In genomic region chr10:124119933-124120332, GRCh38 we compare ENCODE assay signal across 14 cellular contexts. TPM values are rescaled to one million over a fixed set of nuclear protein-coding genes. Genes with fewer than 3 reads are reported as not detected.
DNase-seq lines count a peak whose midpoint lies in the region; ATAC-seq and TF ChIP-seq lines count a peak whose summit lies in the region.
"Had no signal": no experiment of that assay in that cellular context is flagged by ENCODE, and none has a peak within 500 bp of the region (broad histone marks: within the 10 kb centered on the region; RNA-seq: fewer than 3 reads in every experiment).

No MANE protein-coding gene starts in this region.

- DNase-seq in CMK (ENCODE audit: low read depth) (peak; percentile 32), activated B cell treated with CpG ODN at 0.5 μM for 24 hours (no peak), left ventricle myocardium inferior (peak; percentile 76), pons (ENCODE audit: low spot score) (peak; percentile 42), amniotic stem cell (lab: John Stamatoyannopoulos, UW) (no peak), SK-N-DZ (ENCODE audit: low spot score) (no peak), retina (no peak), NCI-H510A treated with DMSO at 0.1 percent for 48 hours (lab: John Stamatoyannopoulos, UW) (no peak)
- DNase-seq: activated CD4-positive, alpha-beta T cell treated with anti-CD3 and anti-CD28 coated beads, Interleukin-2, amount 50 U/mL, for 48 hours; DMS153; natural killer cell; NCI-H187 treated with DMSO at 0.1 percent for 48 hours had no signal

- H3K27me3 ChIP-seq in left ventricle myocardium inferior (ENCODE audit: low read depth) = no peaks in the 10 kb centered on the region
- H3K27me3 ChIP-seq: ascending aorta had no signal

- peak; percentile 45 for ATAC-seq in activated B cell treated with CpG ODN at 0.5 μM for 24 hours (ENCODE audit: low read depth)

- H3K4me1 ChIP-seq in left ventricle myocardium inferior = peaks cover 43% of the 10 kb centered on the region
- H3K4me1 ChIP-seq: ascending aorta had no signal

- no peaks in the 10 kb centered on the region for H3K9me3 ChIP-seq in left ventricle myocardium inferior (replicated peaks)
- H3K9me3 ChIP-seq: ascending aorta had no signal

- no peaks in the 10 kb centered on the region for H3K36me3 ChIP-seq in left ventricle myocardium inferior
- H3K36me3 ChIP-seq: ascending aorta had no signal

- no peak for TF ChIP-seq CTCF in activated B cell treated with CpG ODN at 0.5 μM for 24 hours (IDR thresholded peaks at IDR 0.05)
- no peak for TF ChIP-seq CTCF in left ventricle myocardium inferior (IDR thresholded peaks at IDR 0.05; ENCODE audit: borderline replicate concordance)

- POLR2A ChIA-PET in activated B cell treated with CpG ODN at 0.5 μM for 24 hours (lab: Charles Lee) = interaction anchor here (0.9 to 2.1 kb wide), 4 partner anchors 14 to 84 kb away, joined by 3 to 13 read pairs (median 4); partner anchors contain the start of gene CHST15

- H3K4me3 ChIP-seq in left ventricle myocardium inferior = no peak overlapping the region
- H3K4me3 ChIP-seq: ascending aorta had no signal

- H3K9me3 Mint-ChIP-seq in activated B cell treated with CpG ODN at 0.5 μM for 24 hours = no peaks in the 10 kb centered on the region
- H3K9me3 Mint-ChIP-seq: dendritic cell treated with granulocyte-macrophage colony-stimulating factor and Interleukin-4, amounts not matched to agents 40 ng/mL and 50 ng/mL, for 4 days; natural killer cell had no signal

- H3K27ac ChIP-seq in left ventricle myocardium inferior (replicated peaks) = peak overlapping the region; percentile 80

- H3K4me3 Mint-ChIP-seq in activated B cell treated with CpG ODN at 0.5 μM for 24 hours = no peak overlapping the region
- H3K4me3 Mint-ChIP-seq: dendritic cell treated with granulocyte-macrophage colony-stimulating factor and Interleukin-4, amounts not matched to agents 40 ng/mL and 50 ng/mL, for 4 days; natural killer cell had no signal

- no peaks in the 10 kb centered on the region for H3K36me3 Mint-ChIP-seq in activated B cell treated with CpG ODN at 0.5 μM for 24 hours (ENCODE audit: low read depth)
- H3K36me3 Mint-ChIP-seq: natural killer cell had no signal

- intact Hi-C loops in activated B cell treated with CpG ODN at 0.5 μM for 24 hours (cut with micrococcal nuclease) = no loop called here
- intact Hi-C loops in left ventricle myocardium inferior (cut with micrococcal nuclease) = no loop called here

- H3K27me3 Mint-ChIP-seq in activated B cell treated with CpG ODN at 0.5 μM for 24 hours = no peaks in the 10 kb centered on the region

- H3K27ac Mint-ChIP-seq in activated B cell treated with CpG ODN at 0.5 μM for 24 hours = no peak overlapping the region
- H3K27ac Mint-ChIP-seq: dendritic cell treated with granulocyte-macrophage colony-stimulating factor and Interleukin-4, amounts not matched to agents 40 ng/mL and 50 ng/mL, for 4 days; natural killer cell had no signal

- peaks cover 33% of the 10 kb centered on the region for H3K4me1 Mint-ChIP-seq in activated B cell treated with CpG ODN at 0.5 μM for 24 hours
- H3K4me1 Mint-ChIP-seq: natural killer cell had no signal

- CTCF ChIA-PET in activated B cell treated with CpG ODN at 0.5 μM for 24 hours (lab: Charles Lee) = no interaction called here

RNA-seq across cellular contexts. Expression of gene CHST15, which starts 26.5 kb away (rescaled TPM):
- total RNA-seq in activated B cell treated with CpG ODN at 0.5 μM for 24 hours = 12.1 and 13.8 TPM in 2 replicates
- total RNA-seq in left ventricle myocardium inferior = 4.5 TPM
- polyA plus RNA-seq in SK-N-DZ (2014; cell fraction: cytosol; rRNA removed) = 21.7 and 24.0 TPM in 2 replicates
- 25.8 and 46.5 TPM in 2 replicates for polyA plus RNA-seq in SK-N-DZ (2014; cell fraction: nucleus; rRNA removed)

Comparison
In these comparisons a context has a peak if more than half of its experiments do, and no peak if none do; other contexts are left out.
1. DNase-seq: peak in CMK (single experiment), left ventricle myocardium inferior (single experiment) and pons (single experiment); none in activated B cell treated with CpG ODN at 0.5 μM for 24 hours (single experiment), amniotic stem cell (single experiment), SK-N-DZ (single experiment), retina (single experiment) and NCI-H510A treated with DMSO at 0.1 percent for 48 hours (single experiment).